ENCODE assay signal across 1 cellular context in genomic region chr4:3013839-3014350, GRCh38.
TF ChIP-seq lines count a peak whose summit lies in the region.

No MANE protein-coding gene starts in this region.

TF ChIP-seq in K562, 482 proteins besides CTCF, POLR2A, EP300 and RAD21 (continued from another document):
- TF ChIP-seq FOXP4 (CRISPR knock-in tag; IDR thresholded peaks at IDR 0.05; ENCODE audit: borderline replicate concordance) (no peak), RNF2 (IDR thresholded peaks at IDR 0.05) (no peak), MNT (conservative IDR thresholded peaks at IDR 0.05) (no peak), FOXO4 (CRISPR knock-in tag; IDR thresholded peaks at IDR 0.05) (no peak), ZNF830 (CRISPR knock-in tag; IDR thresholded peaks at IDR 0.05) (no peak), U2AF2 (optimal IDR thresholded peaks at IDR 0.05; ENCODE audit: low read depth, low read length) (no peak), ZNF76 (CRISPR knock-in tag; IDR thresholded peaks at IDR 0.05; ENCODE audit: borderline replicate concordance) (no peak), RNF219 (CRISPR knock-in tag; IDR thresholded peaks at IDR 0.05) (no peak), BDP1 (IDR thresholded peaks at IDR 0.05; ENCODE audit: insufficient read depth, insufficient read length) (no peak), CCNT2 (IDR thresholded peaks at IDR 0.05; ENCODE audit: borderline replicate concordance, extremely low read depth, insufficient read length, low read depth, low read length) (no peak), SREBF2 (CRISPR knock-in tag; IDR thresholded peaks at IDR 0.05) (no peak), MYC (IDR thresholded peaks at IDR 0.05; ENCODE audit: low read depth, low read length) (no peak), MYC (CRISPR knock-in tag; IDR thresholded peaks at IDR 0.05; ENCODE audit: borderline replicate concordance, low read depth) (no peak), GMEB1 (CRISPR knock-in tag; IDR thresholded peaks at IDR 0.05) (no peak), HDAC6 (IDR thresholded peaks at IDR 0.05; ENCODE audit: low read depth, low read length) (no peak), EWSR1 (IDR thresholded peaks at IDR 0.05; ENCODE audit: borderline replicate concordance, low read depth, partially characterized antibody) (no peak), POLR2G (IDR thresholded peaks at IDR 0.05; ENCODE audit: low read depth, low read length) (no peak), PML (IDR thresholded peaks at IDR 0.05; ENCODE audit: low read length) (no peak), ZNF518B (CRISPR knock-in tag; IDR thresholded peaks at IDR 0.05) (no peak), SIN3B (IDR thresholded peaks at IDR 0.05; ENCODE audit: low read depth) (no peak), TEAD1 (CRISPR knock-in tag; IDR thresholded peaks at IDR 0.05) (no peak), SRSF7 (optimal IDR thresholded peaks at IDR 0.05; ENCODE audit: low read depth, low read length) (no peak), ZNF324 (CRISPR knock-in tag; IDR thresholded peaks at IDR 0.05) (no peak), RFX5 (IDR thresholded peaks at IDR 0.05; ENCODE audit: low read depth, low read length) (no peak), ZNF253 (CRISPR knock-in tag; conservative IDR thresholded peaks at IDR 0.05) (no peak), ZC3H8 (IDR thresholded peaks at IDR 0.05) (no peak), SMAD2 (IDR thresholded peaks at IDR 0.05; ENCODE audit: low read depth, low read length) (no peak), CC2D1A (IDR thresholded peaks at IDR 0.05) (no peak), ZFP1 (CRISPR knock-in tag; IDR thresholded peaks at IDR 0.05) (no peak), POLR3G (IDR thresholded peaks at IDR 0.05; ENCODE audit: extremely low read depth, insufficient read length, insufficient replicate concordance) (no peak), TSC22D4 (tag; IDR thresholded peaks at IDR 0.05) (no peak), IRF2 (CRISPR knock-in tag; IDR thresholded peaks at IDR 0.05) (no peak), CAMTA2 (CRISPR knock-in tag; conservative IDR thresholded peaks at IDR 0.05) (no peak), CHCHD3 (CRISPR knock-in tag; IDR thresholded peaks at IDR 0.05) (no peak), SMARCA5 (IDR thresholded peaks at IDR 0.05) (no peak), ZBTB1 (CRISPR knock-in tag; IDR thresholded peaks at IDR 0.05; ENCODE audit: borderline replicate concordance, low read depth) (no peak), ARID1B (IDR thresholded peaks at IDR 0.05) (peak; percentile 85), ZNF23 (CRISPR knock-in tag; IDR thresholded peaks at IDR 0.05) (no peak), ZFX (CRISPR knock-in tag; IDR thresholded peaks at IDR 0.05) (no peak), ID3 (CRISPR knock-in tag; IDR thresholded peaks at IDR 0.05) (no peak), ID3 (tag; IDR thresholded peaks at IDR 0.05) (peak; percentile 68), ARID3A (IDR thresholded peaks at IDR 0.05; ENCODE audit: borderline replicate concordance, low read depth, low read length) (no peak), LCOR (CRISPR knock-in tag; IDR thresholded peaks at IDR 0.05) (no peak), MAFK (IDR thresholded peaks at IDR 0.05; ENCODE audit: low read length) (no peak), ADNP (tag; IDR thresholded peaks at IDR 0.05) (no peak)
